ENCODE assay signal across 19 cellular contexts in genomic region chr21:46633561-46633960, GRCh38. TPM values are rescaled to one million over a fixed set of nuclear protein-coding genes. Genes with fewer than 3 reads are reported as not detected.
DNase-seq lines count a peak whose midpoint lies in the region; ATAC-seq, FAIRE-seq and TF ChIP-seq lines count a peak whose summit lies in the region.
"Had no signal": no experiment of that assay in that cellular context is flagged by ENCODE, and none has a peak within 500 bp of the region (broad histone marks: within the 10 kb centered on the region; RNA-seq: fewer than 3 reads in every experiment).

No MANE protein-coding gene starts in this region.

- peak overlapping the region; percentile 94 for H3K27ac Mint-ChIP-seq in activated CD4-positive, alpha-beta T cell treated with anti-CD3 and anti-CD28 coated beads, Interleukin-2, amount 10 ng/mL, durations not matched to agents 7 days and 5 days
- peak overlapping the region; percentile 80 for H3K27ac Mint-ChIP-seq in neural crest cell (ENCODE audit: unreplicated experiment)

- no peak for TF ChIP-seq EP300 in K562 (IDR thresholded peaks at IDR 0.05; ENCODE audit: low read length)

- intact Hi-C loops in IMR-90 (cut with micrococcal nuclease) (no loop called here), K562 (cut with micrococcal nuclease) (no loop called here), prostate gland (cut with DNase I) (no loop called here)

- H3K4me1 Mint-ChIP-seq in activated CD4-positive, alpha-beta T cell treated with anti-CD3 and anti-CD28 coated beads, Interleukin-2, amount 10 ng/mL, durations not matched to agents 7 days and 5 days, result peaks cover 61% of the 10 kb centered on the region
- peaks cover 33% of the 10 kb centered on the region for H3K4me1 Mint-ChIP-seq in neural crest cell

- H3K4me3 Mint-ChIP-seq in activated CD4-positive, alpha-beta T cell treated with anti-CD3 and anti-CD28 coated beads, Interleukin-2, amount 10 ng/mL, durations not matched to agents 7 days and 5 days, result peak overlapping the region; percentile 89
- peak overlapping the region; percentile 96 for H3K4me3 Mint-ChIP-seq in neural crest cell

- DNase-seq in activated CD4-positive, alpha-beta T cell treated with anti-CD3 and anti-CD28 coated beads, Interleukin-2, amount 10 ng/mL, durations not matched to agents 7 days and 5 days, result peak; percentile 70
- no peak for DNase-seq in activated CD4-positive, alpha-beta T cell treated with anti-CD3 and anti-CD28 coated beads, Interleukin-2, amount 50 U/mL, for 48 hours
- DNase-seq in IMR-90 (no peak), K562 (ENCODE audit: extremely low read depth in 1 of 4, low spot score in 3 of 4) (no peak), neural crest cell (ENCODE audit: low read depth, low spot score) (no peak), prostate gland (ENCODE audit: low spot score) (no peak), SKM-1 treated with dmso at 0.1 percent for 144 hours (lab: John Stamatoyannopoulos, UW; ENCODE audit: unreplicated experiment) (no peak)
- DNase-seq in stimulated activated CD4-positive, alpha-beta T cell treated with anti-CD3 and anti-CD28 coated beads, Interleukin-4, amount 100 ng/mL, for 1 hour, result no peak
- DNase-seq: activated effector memory CD4-positive, alpha-beta T cell treated with anti-CD3 and anti-CD28 coated beads, Interleukin-2, amount 50 U/mL, for 16 hours; Kasumi-1; left colon; NCI-H146; NCI-H446; WERI-Rb-1 had no signal

- no peak overlapping the region for H3K4ac ChIP-seq in IMR-90 (ENCODE audit: low read depth, low read length)

- peaks cover 10% of the 10 kb centered on the region for H3K27me3 Mint-ChIP-seq in activated CD4-positive, alpha-beta T cell treated with anti-CD3 and anti-CD28 coated beads, Interleukin-2, amount 10 ng/mL, durations not matched to agents 7 days and 5 days
- no peaks in the 10 kb centered on the region for H3K27me3 Mint-ChIP-seq in neural crest cell (ENCODE audit: low read depth)

- POLR2A ChIA-PET in activated CD4-positive, alpha-beta T cell treated with anti-CD3 and anti-CD28 coated beads, Interleukin-2, amount 10 ng/mL, durations not matched to agents 7 days and 5 days (lab: Charles Lee), result interaction anchor here (0.7 kb wide), 1 partner anchor 145 kb away, joined by 3 read pairs; no protein-coding TSS in a partner anchor
- POLR2A ChIA-PET in IMR-90 (lab: Charles Lee; ENCODE audit: unreplicated experiment) (no interaction called here), K562 (lab: Yijun Ruan, JAX) (interaction anchor here (2.4 kb wide), 1 partner anchor 13 kb away, joined by 17 read pairs; no protein-coding TSS in a partner anchor)

- TF ChIP-seq POLR2A in IMR-90 (IDR thresholded peaks at IDR 0.05; ENCODE audit: low read depth, low read length) (no peak), K562 (conservative IDR thresholded peaks at IDR 0.05) (no peak), prostate gland (IDR thresholded peaks at IDR 0.05) (no peak)

- dilution Hi-C loops in IMR-90 (cut with HindIII; ENCODE audit: low sequenced_read_pairs, unreplicated experiment), result no loop called here

- BruUV-seq in IMR-90 (replicated peaks; lab: Mats Ljungman, UMichigan), result no TSS peak
- BruUV-seq in K562 (replicated peaks; lab: Mats Ljungman, UMichigan), result no TSS peak

- H3K36me3 ChIP-seq in IMR-90 (ENCODE audit: control insufficient read depth, insufficient read depth, low read length) (peaks cover 3% of the 10 kb centered on the region), K562 (ENCODE audit: control insufficient read depth, insufficient read depth, low read length) (peaks cover 10% of the 10 kb centered on the region; the same call in 2 of the 3 replicates), prostate gland (no peaks in the 10 kb centered on the region)
- H3K36me3 ChIP-seq: breast epithelium had no signal

- no peak for FAIRE-seq in K562 (lab: Jason Lieb, UNC)
- FAIRE-seq: GM12891 had no signal

- H3K79me2 ChIP-seq in K562 (ENCODE audit: control insufficient read depth, insufficient read depth, low read length), result peaks cover 27% of the 10 kb centered on the region

- no peak overlapping the region for H2BK15ac ChIP-seq in IMR-90 (ENCODE audit: low read depth, low read length)

- H3K9ac ChIP-seq in IMR-90 (ENCODE audit: low read depth, low read length), result no peak overlapping the region
- no peak overlapping the region for H3K9ac ChIP-seq in K562 (ENCODE audit: insufficient read depth in 1 of 2, low read depth in 2 of 2, low read length in 2 of 2)

- peaks cover 26% of the 10 kb centered on the region for H3K36me3 Mint-ChIP-seq in activated CD4-positive, alpha-beta T cell treated with anti-CD3 and anti-CD28 coated beads, Interleukin-2, amount 10 ng/mL, durations not matched to agents 7 days and 5 days (ENCODE audit: low read depth)
- peaks cover 2% of the 10 kb centered on the region for H3K36me3 Mint-ChIP-seq in neural crest cell (ENCODE audit: low read depth)

- peaks cover 6% of the 10 kb centered on the region for H3K9me1 ChIP-seq in IMR-90 (ENCODE audit: insufficient read depth, low read length)
- no peaks in the 10 kb centered on the region for H3K9me1 ChIP-seq in K562 (ENCODE audit: control insufficient read depth, insufficient read depth, low read length)

- no peak overlapping the region for H2BK20ac ChIP-seq in IMR-90 (ENCODE audit: low read depth, low read length)

- H2AK9ac ChIP-seq in IMR-90 (replicated peaks; ENCODE audit: low read depth, low read length, poor library complexity), result no peak overlapping the region

- H3K4me1 ChIP-seq in IMR-90 (ENCODE audit: control insufficient read depth, insufficient read depth, low read length), result peaks cover 4% of the 10 kb centered on the region
- H3K4me1 ChIP-seq in K562 (replicated peaks in 1 of 2; ENCODE audit: control insufficient read depth in 2 of 2, insufficient read depth in 2 of 2, low read length in 2 of 2), result peaks cover 14 to 25% of the 10 kb centered on the region in 2 experiments; a peak in 4 of 5 replicates
- peaks cover 4% of the 10 kb centered on the region for H3K4me1 ChIP-seq in prostate gland (replicated peaks)

- TF ChIP-seq CTCF in IMR-90 (conservative IDR thresholded peaks at IDR 0.05; ENCODE audit: low read depth, low read length) (no peak), K562 (IDR thresholded peaks at IDR 0.05 in 2 of 3, conservative IDR thresholded peaks at IDR 0.05 in 1 of 3; ENCODE audit: insufficient read depth in 2 of 3, low read depth in 1 of 3, low read length in 3 of 3) (no peak), neural crest cell (conservative IDR thresholded peaks at IDR 0.05) (no peak), prostate gland (IDR thresholded peaks at IDR 0.05) (no peak)

- H4K91ac ChIP-seq in IMR-90 (ENCODE audit: insufficient read depth, low read depth, low read length), result no peak overlapping the region

- no peak overlapping the region for H3K56ac ChIP-seq in IMR-90 (ENCODE audit: extremely low read depth, insufficient read depth, low read length)

- H2AFZ ChIP-seq in IMR-90 (replicated peaks; ENCODE audit: low read length, poor library complexity) (no peak overlapping the region), K562 (ENCODE audit: low read depth, low read length) (peak overlapping the region; percentile 96)

- no peak for TF ChIP-seq RAD21 in IMR-90 (IDR thresholded peaks at IDR 0.05; ENCODE audit: low read length)
- TF ChIP-seq RAD21 in K562 (CRISPR knock-in tag; conservative IDR thresholded peaks at IDR 0.05 in 1 of 2, IDR thresholded peaks at IDR 0.05 in 1 of 2), result no peak

- H3K4me3 ChIP-seq in IMR-90 (ENCODE audit: insufficient read depth, low read depth, low read length) (no peak overlapping the region), K562 (no peak overlapping the region), prostate gland (no peak overlapping the region)
- H3K4me3 ChIP-seq: breast epithelium had no signal

- H3K4me2 ChIP-seq in IMR-90 (ENCODE audit: low read depth, low read length) (no peak overlapping the region), K562 (ENCODE audit: insufficient read depth, low read length) (no peak overlapping the region)

- H4K20me1 ChIP-seq in IMR-90 (ENCODE audit: insufficient read depth, low read length) (peaks cover 23% of the 10 kb centered on the region), K562 (replicated peaks; ENCODE audit: control insufficient read depth, insufficient read depth, low read length) (no peaks in the 10 kb centered on the region)

- H3K27ac ChIP-seq in IMR-90 (ENCODE audit: insufficient read depth, low read length) (no peak overlapping the region), K562 (ENCODE audit: extremely low read depth, low read depth, low read length) (no peak overlapping the region), prostate gland (no peak overlapping the region)
- H3K27ac ChIP-seq: HL-60, WERI-Rb-1 had no signal

- no peak overlapping the region for H2AK5ac ChIP-seq in IMR-90 (ENCODE audit: low read depth, low read length)

- H2BK5ac ChIP-seq in IMR-90 (ENCODE audit: low read depth, low read length, poor library complexity, severe bottlenecking), result no peak overlapping the region

- no peak overlapping the region for H3K23ac ChIP-seq in IMR-90 (ENCODE audit: low read depth, low read length)

- H3K18ac ChIP-seq in IMR-90 (ENCODE audit: low read depth, low read length), result no peak overlapping the region

- no peak overlapping the region for H3K14ac ChIP-seq in IMR-90 (replicated peaks; ENCODE audit: low read depth, low read length)

- CTCF ChIA-PET in activated CD4-positive, alpha-beta T cell treated with anti-CD3 and anti-CD28 coated beads, Interleukin-2, amount 10 ng/mL, durations not matched to agents 7 days and 5 days (lab: Charles Lee), result interaction anchor here (1.0 to 1.6 kb wide), 3 partner anchors 15 to 490 kb away, joined by 3 to 5 read pairs (median 4); no protein-coding TSS in a partner anchor
- CTCF ChIA-PET in IMR-90 (lab: Yijun Ruan, JAX) (no interaction called here), K562 (lab: Yijun Ruan, JAX; ENCODE audit: low intra/inter-chr PET ratio) (no interaction called here)

- H4K5ac ChIP-seq in IMR-90 (ENCODE audit: low read depth, low read length), result no peak overlapping the region

- no peak overlapping the region for H2BK120ac ChIP-seq in IMR-90 (ENCODE audit: low read depth, low read length)

- in situ Hi-C loops in IMR-90 (cut with MboI; ENCODE audit: low sequenced_read_pairs), result no loop called here
- in situ Hi-C loops in K562 (cut with MboI), result no loop called here

- no CpG with 5 or more reads among the region's 5 CpGs for WGBS in IMR-90 (ENCODE audit: extremely low coverage in 2 of 2, insufficient read length in 1 of 2), 2 experiments
- 92% methylated on average over 5 of the region's 5 CpGs for WGBS in K562 (ENCODE audit: insufficient coverage, low coverage, missing lambda C conversion rate)
- 91% methylated on average over 5 of the region's 5 CpGs for WGBS in prostate gland

- H3K79me1 ChIP-seq in IMR-90 (ENCODE audit: low read depth in 1 of 2, low read length in 2 of 2), result peaks cover 5 to 31% of the 10 kb centered on the region in 2 experiments; a peak in 3 of 4 replicates

- ATAC-seq in IMR-90 (ENCODE audit: low read depth) (no peak), K562 (no peak)
- ATAC-seq: left colon, SK-N-SH treated with all-trans-retinoic acid at 6 μM for 48 hours had no signal

- H3K27me3 ChIP-seq in IMR-90 (ENCODE audit: control insufficient read depth, insufficient read depth, low read length), result peaks cover 3% of the 10 kb centered on the region
- 0 out of 5 replicates have a peak, but pooled peaks cover 0 to 4% of the 10 kb centered on the region in 2 experiments for H3K27me3 ChIP-seq in K562 (ENCODE audit: control insufficient read depth in 2 of 2, insufficient read depth in 2 of 2, low read length in 2 of 2)
- no peaks in the 10 kb centered on the region for H3K27me3 ChIP-seq in prostate gland (replicated peaks; ENCODE audit: insufficient read depth)

- H3K9me3 Mint-ChIP-seq in activated CD4-positive, alpha-beta T cell treated with anti-CD3 and anti-CD28 coated beads, Interleukin-2, amount 10 ng/mL, durations not matched to agents 7 days and 5 days, result no peaks in the 10 kb centered on the region
- H3K9me3 Mint-ChIP-seq in neural crest cell, result peaks cover 4% of the 10 kb centered on the region

- H4K8ac ChIP-seq in IMR-90 (ENCODE audit: low read depth in 2 of 2, low read length in 2 of 2), result peak overlapping the region; percentile 37 to 98; a peak in 1 of 4 replicates

- H3K9me3 ChIP-seq in IMR-90 (ENCODE audit: control insufficient read depth, insufficient read depth, low read length) (no peaks in the 10 kb centered on the region), K562 (replicated peaks; ENCODE audit: control insufficient read depth, insufficient read depth, low read depth, low read length) (no peaks in the 10 kb centered on the region), prostate gland (no peaks in the 10 kb centered on the region)
- H3K9me3 ChIP-seq: breast epithelium had no signal

RNA-seq across cellular contexts. Expression of gene PRMT2, which starts 1.9 kb away (rescaled TPM):
- total RNA-seq in activated CD4-positive, alpha-beta T cell treated with anti-CD3 and anti-CD28 coated beads, Interleukin-2, amount 10 ng/mL, durations not matched to agents 7 days and 5 days, result 100 to 1,000 TPM; 116 to 137 TPM
- 126 and 127 TPM in 2 replicates for total RNA-seq in IMR-90 (2012; rRNA removed)
- 159 and 162 TPM in 2 replicates for polyA plus RNA-seq in IMR-90 (2012; rRNA removed)
- 169 and 183 TPM in 2 replicates for polyA plus RNA-seq in IMR-90 (2012; cell fraction: cytosol; rRNA removed)
- polyA plus RNA-seq in IMR-90 (2012; cell fraction: nucleus; rRNA removed; ENCODE audit: low replicate concordance), result 159 and 168 TPM in 2 replicates
- total RNA-seq in K562 (2011; cell fraction: chromatin; rRNA removed; ENCODE audit: low replicate concordance), result 57.9 and 74.0 TPM in 2 replicates
- 39.0 and 43.6 TPM in 2 replicates for total RNA-seq in K562 (2011; cell fraction: nucleolus; rRNA removed)
- total RNA-seq in K562 (2011; cell fraction: nucleoplasm; rRNA removed), result 48.0 and 70.5 TPM in 2 replicates
- total RNA-seq in K562 (2014; rRNA removed), result 59.9 and 68.1 TPM in 2 replicates
- total RNA-seq in K562 (2014; rRNA removed; fragmentation: Illumina TruSeq; extraction: Trizol), result 35.1 and 43.5 TPM in 2 replicates
- 57.0 and 59.3 TPM in 2 replicates for total RNA-seq in K562 (2015; rRNA removed; fragmentation: Illumina TruSeq; extraction: Trizol)
- total RNA-seq in K562 (2021), result 48.0 and 52.7 TPM in 2 replicates
- polyA plus RNA-seq in K562 (2011; rRNA removed), result 85.7 and 87.0 TPM in 2 replicates
- polyA plus RNA-seq in K562 (2011; cell fraction: cytosol; rRNA removed), result 87.3 and 99.4 TPM in 2 replicates
- 127 and 129 TPM in 2 replicates for polyA plus RNA-seq in K562 (2011; cell fraction: nucleus; rRNA removed)
- 72.9 and 73.8 TPM in 2 replicates for polyA plus RNA-seq in K562 (2012)
- polyA plus RNA-seq in K562 (2014; fragmentation: Illumina TruSeq; extraction: Trizol), result 49.8 and 56.3 TPM in 2 replicates
- 10 to 100 TPM; 37.2 to 70.9 TPM for polyA plus RNA-seq in K562 (2014; fragmentation: Nextera tagmentation; extraction: Ambion mirVana)
- polyA plus RNA-seq in K562 (2014; rRNA removed), result 69.6 and 73.7 TPM in 2 replicates
- polyA minus RNA-seq in K562 (2011; rRNA and poly(A)+ RNA removed), result 48.8 and 62.4 TPM in 2 replicates
- polyA minus RNA-seq in K562 (2011; cell fraction: cytosol; rRNA and poly(A)+ RNA removed), result 23.8 and 28.9 TPM in 2 replicates
- 30.3 and 39.5 TPM in 2 replicates for polyA minus RNA-seq in K562 (2011; cell fraction: nucleus; rRNA and poly(A)+ RNA removed)
- 100 and 109 TPM in 2 replicates for total RNA-seq in neural crest cell
- 100 to 1,000 TPM in 1 of 2 donors, 10 to 100 TPM in 1; 77.9 to 108 TPM for total RNA-seq in prostate gland

RNA-seq across cellular contexts. Expression of gene S100B, which starts 28.7 kb away (rescaled TPM):
- total RNA-seq in activated CD4-positive, alpha-beta T cell treated with anti-CD3 and anti-CD28 coated beads, Interleukin-2, amount 10 ng/mL, durations not matched to agents 7 days and 5 days, result under 1 TPM; 0.25 to 0.32 TPM
- 0.18 TPM in 1 of 2 replicates, not detected in the other for total RNA-seq in IMR-90 (2012; rRNA removed)
- polyA plus RNA-seq in IMR-90 (2012; rRNA removed), result 0.26 and 0.43 TPM in 2 replicates
- 0.04 and 0.16 TPM in 2 replicates for polyA plus RNA-seq in IMR-90 (2012; cell fraction: cytosol; rRNA removed)
- polyA plus RNA-seq in IMR-90 (2012; cell fraction: nucleus; rRNA removed; ENCODE audit: low replicate concordance), result 0.14 TPM in 1 of 2 replicates, not detected in the other
- total RNA-seq in K562 (2011; cell fraction: chromatin; rRNA removed; ENCODE audit: low replicate concordance), result not detected in 2 replicates
- not detected in 2 replicates for total RNA-seq in K562 (2011; cell fraction: nucleolus; rRNA removed)
- total RNA-seq in K562 (2011; cell fraction: nucleoplasm; rRNA removed), result not detected in 2 replicates
- not detected in 2 replicates for total RNA-seq in K562 (2014; rRNA removed)
- total RNA-seq in K562 (2014; rRNA removed; fragmentation: Illumina TruSeq; extraction: Trizol), result not detected in 2 replicates
- not detected in 2 replicates for total RNA-seq in K562 (2015; rRNA removed; fragmentation: Illumina TruSeq; extraction: Trizol)
- not detected in 2 replicates for total RNA-seq in K562 (2021)
- not detected in 2 replicates for polyA plus RNA-seq in K562 (2011; rRNA removed)
- not detected in 2 replicates for polyA plus RNA-seq in K562 (2011; cell fraction: cytosol; rRNA removed)
- not detected in 2 replicates for polyA plus RNA-seq in K562 (2011; cell fraction: nucleus; rRNA removed)
- polyA plus RNA-seq in K562 (2012), result not detected in 2 replicates
- polyA plus RNA-seq in K562 (2014; fragmentation: Illumina TruSeq; extraction: Trizol), result not detected in 2 replicates
- polyA plus RNA-seq in K562 (2014; fragmentation: Nextera tagmentation; extraction: Ambion mirVana), result not detected
- not detected in 2 replicates for polyA plus RNA-seq in K562 (2014; rRNA removed)
- polyA minus RNA-seq in K562 (2011; rRNA and poly(A)+ RNA removed), result not detected in 2 replicates
- polyA minus RNA-seq in K562 (2011; cell fraction: cytosol; rRNA and poly(A)+ RNA removed), result not detected in 2 replicates
- not detected in 2 replicates for polyA minus RNA-seq in K562 (2011; cell fraction: nucleus; rRNA and poly(A)+ RNA removed)
- 29.9 and 37.3 TPM in 2 replicates for total RNA-seq in neural crest cell
- total RNA-seq in prostate gland, result 1 to 10 TPM in 1 of 2 donors, under 1 TPM in 1; 0.91 to 3.2 TPM
- total RNA-seq: A172 had no signal
